ENCODE assay signal across 8 cellular contexts in genomic region chr12:89706551-89707348, GRCh38. TPM values are rescaled to one million over a fixed set of nuclear protein-coding genes. Genes with fewer than 3 reads are reported as not detected.
DNase-seq lines count a peak whose midpoint lies in the region; ATAC-seq, FAIRE-seq and TF ChIP-seq lines count a peak whose summit lies in the region.

No MANE protein-coding gene starts in this region.

- no peak for FAIRE-seq in RCC 7860 (lab: Jason Lieb, UNC)

- H3K27ac Mint-ChIP-seq in T-helper 17 cell: peak overlapping the region; percentile 95

- peaks cover 44% of the 10 kb centered on the region for H3K4me1 Mint-ChIP-seq in T-helper 17 cell

- DNase-seq in C1 segment of cervical spinal cord (lab: John Stamatoyannopoulos, UW) (peak in 10 of 14 donors; percentile 7 to 47 (median 23)), T-helper 17 cell (no peak), fibroblast of peridontal ligament (ENCODE audit: extremely low read depth) (peak; percentile 23), pons (ENCODE audit: low spot score) (peak; percentile 69), NCI-H1930 (lab: John Stamatoyannopoulos, UW) (no peak), RCC 7860 (ENCODE audit: low spot score) (no peak)

- no peak for TF ChIP-seq CTCF in HEK293 (tag by site-specific recombination; IDR thresholded peaks at IDR 0.05)

- H3K36me3 ChIP-seq in HEK293 (ENCODE audit: control insufficient read depth in 2 of 2, insufficient read depth in 1 of 2, low read length in 2 of 2): no peaks in the 10 kb centered on the region

- H3K36me3 Mint-ChIP-seq in T-helper 17 cell (ENCODE audit: low read depth): no peaks in the 10 kb centered on the region

- H3K4me3 Mint-ChIP-seq in T-helper 17 cell: peak overlapping the region; percentile 95

- CTCF ChIA-PET in HEK293 (lab: Yijun Ruan, JAX): interaction anchor here (0.7 to 1.6 kb wide), 3 partner anchors 156 to 398 kb away, joined by 3 to 4 read pairs (median 4); no protein-coding TSS in a partner anchor

- no peaks in the 10 kb centered on the region for H3K27me3 Mint-ChIP-seq in T-helper 17 cell

- peak overlapping the region; percentile 96 for H3K4me3 ChIP-seq in HEK293 (ENCODE audit: low read depth, low read length)

- POLR2A ChIA-PET in HEK293 (lab: Yijun Ruan, JAX): interaction anchor here (1.1 kb wide), 1 partner anchor 11 kb away, joined by 3 read pairs; no protein-coding TSS in a partner anchor

- H3K27ac ChIP-seq in HEK293 (ENCODE audit: extremely low read depth, low read depth, low read length): no peak overlapping the region; the same call in 1 of the 2 replicates

- H3K4me1 ChIP-seq in HEK293 (ENCODE audit: control insufficient read depth, insufficient read depth, low read length): peaks cover 26% of the 10 kb centered on the region

- no peak for ATAC-seq in T-helper 17 cell
- no peak for ATAC-seq in GM19467 (IDR thresholded peaks at IDR 0.05; ENCODE audit: unreplicated experiment)

- H3K9me3 ChIP-seq in HEK293 (ENCODE audit: control insufficient read depth, insufficient read depth, low read depth, low read length) (no peaks in the 10 kb centered on the region), T-helper 17 cell (ENCODE audit: control insufficient read depth, low read length, poor library complexity, severe bottlenecking) (no peaks in the 10 kb centered on the region)

TF ChIP-seq in HEK293, 187 proteins besides CTCF, POLR2A, EP300 and RAD21:
- TF ChIP-seq PRDM1 (tag by site-specific recombination; IDR thresholded peaks at IDR 0.05): peak; percentile 38
- TF ChIP-seq ZNF184 (tag by site-specific recombination; IDR thresholded peaks at IDR 0.05): no peak
- TF ChIP-seq MZF1 (tag by site-specific recombination; IDR thresholded peaks at IDR 0.05; ENCODE audit: borderline replicate concordance): 0 out of 2 replicates have a peak, but pooled peaks have one; percentile 40
- TF ChIP-seq ZNF335 (tag by site-specific recombination; conservative IDR thresholded peaks at IDR 0.05): peak; percentile 51
- TF ChIP-seq ZNF157 (tag by site-specific recombination; IDR thresholded peaks at IDR 0.05): no peak
- no peak for TF ChIP-seq ZNF621 (tag by site-specific recombination; IDR thresholded peaks at IDR 0.05)
- TF ChIP-seq EGR2 (tag by site-specific recombination; IDR thresholded peaks at IDR 0.05; ENCODE audit: low read depth): no peak
- TF ChIP-seq, protein P1, sequence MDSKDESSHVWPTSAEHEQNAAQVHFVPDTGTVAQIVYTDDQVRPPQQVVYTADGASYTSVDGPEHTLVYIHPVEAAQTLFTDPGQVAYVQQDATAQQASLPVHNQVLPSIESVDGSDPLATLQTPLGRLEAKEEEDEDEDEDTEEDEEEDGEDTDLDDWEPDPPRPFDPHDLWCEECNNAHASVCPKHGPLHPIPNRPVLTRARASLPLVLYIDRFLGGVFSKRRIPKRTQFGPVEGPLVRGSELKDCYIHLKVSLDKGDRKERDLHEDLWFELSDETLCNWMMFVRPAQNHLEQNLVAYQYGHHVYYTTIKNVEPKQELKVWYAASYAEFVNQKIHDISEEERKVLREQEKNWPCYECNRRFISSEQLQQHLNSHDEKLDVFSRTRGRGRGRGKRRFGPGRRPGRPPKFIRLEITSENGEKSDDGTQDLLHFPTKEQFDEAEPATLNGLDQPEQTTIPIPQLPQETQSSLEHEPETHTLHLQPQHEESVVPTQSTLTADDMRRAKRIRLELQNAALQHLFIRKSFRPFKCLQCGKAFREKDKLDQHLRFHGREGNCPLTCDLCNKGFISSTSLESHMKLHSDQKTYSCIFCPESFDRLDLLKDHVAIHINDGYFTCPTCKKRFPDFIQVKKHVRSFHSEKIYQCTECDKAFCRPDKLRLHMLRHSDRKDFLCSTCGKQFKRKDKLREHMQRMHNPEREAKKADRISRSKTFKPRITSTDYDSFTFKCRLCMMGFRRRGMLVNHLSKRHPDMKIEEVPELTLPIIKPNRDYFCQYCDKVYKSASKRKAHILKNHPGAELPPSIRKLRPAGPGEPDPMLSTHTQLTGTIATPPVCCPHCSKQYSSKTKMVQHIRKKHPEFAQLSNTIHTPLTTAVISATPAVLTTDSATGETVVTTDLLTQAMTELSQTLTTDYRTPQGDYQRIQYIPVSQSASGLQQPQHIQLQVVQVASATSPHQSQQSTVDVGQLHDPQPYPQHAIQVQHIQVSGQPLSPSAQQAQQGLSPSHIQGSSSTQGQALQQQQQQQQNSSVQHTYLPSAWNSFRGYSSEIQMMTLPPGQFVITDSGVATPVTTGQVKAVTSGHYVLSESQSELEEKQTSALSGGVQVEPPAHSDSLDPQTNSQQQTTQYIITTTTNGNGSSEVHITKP (tag by site-specific recombination; IDR thresholded peaks at IDR 0.05): no peak
TF ChIP-seq in HEK293: peak in this region for 3.

RNA-seq across cellular contexts. Expression of gene ATP2B1, which starts 1.9 kb away (rescaled TPM):
- 100 to 1,000 TPM; 123 to 158 TPM for total RNA-seq in T-helper 17 cell

Comparison
In these comparisons a context has a peak if more than half of its experiments do, and no peak if none do; other contexts are left out.
1. DNase-seq: peak in C1 segment of cervical spinal cord (10 of 14), fibroblast of peridontal ligament (single experiment) and pons (single experiment); none in T-helper 17 cell (0 of 3), NCI-H1930 (0 of 2) and RCC 7860 (single experiment).